Comparison of ENCODE assay signal across 23 cellular contexts in genomic region chr2:7829241-7829640, GRCh38.
"Had no signal": no experiment of that assay in that cellular context is flagged by ENCODE, and none has a peak within 500 bp of the region (broad histone marks: within the 10 kb centered on the region; RNA-seq: fewer than 3 reads in every experiment).

No MANE protein-coding gene starts in this region.

- DNase-seq: NCI-H1092, NCI-H1105 treated with DMSO at 0.1 percent for 48 hours, NCI-H1436, NCI-H187, NCI-H2029, NCI-H2081 treated with DMSO at 0.1 percent for 48 hours, NCI-H2171, NCI-H226, NCI-H446, NCI-H510A, NCI-H524 treated with DMSO at 0.1 percent for 48 hours, NCI-H69, NCI-H774, PC-3, SHP77, SK-N-SH, SW 1271, T-cell had no signal

- H3K4me2 ChIP-seq: SK-N-SH had no signal

- FAIRE-seq: HepG2, K562 had no signal

- H3K27ac Mint-ChIP-seq: IgD-negative memory B cell, T-cell had no signal

- H3K9me3 ChIP-seq: SK-N-SH had no signal

- H3K9me2 ChIP-seq: SK-N-SH had no signal

- H3K4me3 Mint-ChIP-seq: IgD-negative memory B cell, T-cell had no signal

- H3K4me1 Mint-ChIP-seq: IgD-negative memory B cell had no signal

- ATAC-seq: HepG2, K562, Panc1, PC-3, T-cell had no signal

- H3K4me3 ChIP-seq: K562 had no signal

- H3K9me3 Mint-ChIP-seq: T-cell had no signal

- H3K9ac ChIP-seq: SK-N-SH had no signal

- H3K36me3 Mint-ChIP-seq: IgD-negative memory B cell, T-cell had no signal

- H3K27me3 Mint-ChIP-seq: T-cell had no signal

- H3K27ac ChIP-seq: RWPE1 had no signal
